Comparison of ENCODE assay signal across 24 cellular contexts in genomic region chr1:161720956-161721737, GRCh38. TPM values are rescaled to one million over a fixed set of nuclear protein-coding genes. Genes with fewer than 3 reads are reported as not detected.
A peak's percentile ranks its signal among the peaks of the same experiment; 100 is the strongest.
DNase-seq lines count a peak whose midpoint lies in the region; ATAC-seq and TF ChIP-seq lines count a peak whose summit lies in the region.
"Had no signal": no experiment of that assay in that cellular context is flagged by ENCODE, and none has a peak within 500 bp of the region (broad histone marks: within the 10 kb centered on the region; RNA-seq: fewer than 3 reads in every experiment).

A gene with protein sequence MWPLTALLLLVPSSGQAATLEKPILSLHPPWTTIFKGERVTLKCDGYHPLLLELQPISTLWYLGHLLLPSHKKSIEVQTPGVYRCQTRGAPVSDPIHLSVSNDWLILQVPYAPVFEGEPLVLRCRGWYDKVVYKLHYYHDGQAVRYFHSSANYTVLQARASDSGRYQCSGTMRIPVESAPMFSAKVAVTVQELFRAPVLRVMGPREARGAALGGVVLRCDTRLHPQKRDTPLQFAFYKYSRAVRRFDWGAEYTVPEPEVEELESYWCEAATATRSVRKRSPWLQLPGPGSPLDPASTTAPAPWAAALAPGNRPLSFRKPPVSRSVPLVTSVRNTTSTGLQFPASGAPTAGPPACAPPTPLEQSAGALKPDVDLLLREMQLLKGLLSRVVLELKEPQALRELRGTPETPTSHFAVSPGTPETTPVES (plus strand): TSS chr1:161721544. CDS start chr1:161722673, 1,129 bp downstream.

- H3F3A ChIP-seq in SK-N-SH (replicated peaks; ENCODE audit: insufficient read depth) = peaks cover 13% of the 10 kb centered on the region
- 0 out of 2 replicates have a peak, but pooled peaks cover 3% of the 10 kb centered on the region for H3F3A ChIP-seq in OCI-LY1 (ENCODE audit: insufficient read depth, low read length)

- peaks cover 12% of the 10 kb centered on the region for H3K4me1 Mint-ChIP-seq in chondrocyte (ENCODE audit: low read depth)

- peak within 1 kb of the TSS; percentile 6 for H3K27ac Mint-ChIP-seq in chondrocyte (ENCODE audit: unreplicated experiment)
- H3K27ac Mint-ChIP-seq: activated CD4-positive, alpha-beta T cell treated with anti-CD3 and anti-CD28 coated beads, Interleukin-2, amount 10 ng/mL, durations not matched to agents 7 days and 5 days; B cell; T-cell had no signal

- H3K9me3 ChIP-seq in SK-N-SH (no peaks in the 10 kb centered on the region), OCI-LY1 (ENCODE audit: low read length) (no peaks in the 10 kb centered on the region), skeletal muscle satellite cell (replicated peaks; ENCODE audit: low read length) (no peaks in the 10 kb centered on the region), upper lobe of right lung (no peaks in the 10 kb centered on the region), suprapubic skin (no peaks in the 10 kb centered on the region)
- H3K9me3 ChIP-seq: ovary, right atrium auricular region had no signal

- H3K9ac ChIP-seq in SK-N-SH (peak within 1 kb of the TSS; percentile 20; the same call in 1 of the 2 replicates), OCI-LY1 (ENCODE audit: low read length) (peak within 1 kb of the TSS; percentile 69), skeletal muscle satellite cell (ENCODE audit: low read depth, low read length) (peak within 1 kb of the TSS; percentile 14)
- H3K9ac ChIP-seq: KMS-11 had no signal

- no peak within 1 kb of the TSS for H3K4me3 Mint-ChIP-seq in chondrocyte (ENCODE audit: unreplicated experiment)
- H3K4me3 Mint-ChIP-seq: activated CD4-positive, alpha-beta T cell treated with anti-CD3 and anti-CD28 coated beads, Interleukin-2, amount 10 ng/mL, durations not matched to agents 7 days and 5 days; T-cell had no signal

- H3K36me3 Mint-ChIP-seq in chondrocyte (ENCODE audit: low read depth) = no peaks in the 10 kb centered on the region
- H3K36me3 Mint-ChIP-seq: T-cell had no signal

- H3K9me2 ChIP-seq in SK-N-SH = no peaks in the 10 kb centered on the region
- no peaks in the 10 kb centered on the region for H3K9me2 ChIP-seq in OCI-LY1 (ENCODE audit: low read depth, low read length)

- DNase-seq in SK-N-SH (no peak), chondrocyte (ENCODE audit: low spot score) (no peak), NCI-H446 treated with DMSO at 0.1 percent for 48 hours (lab: John Stamatoyannopoulos, UW) (no peak), upper lobe of right lung (no peak), suprapubic skin (ENCODE audit: low spot score in 2 of 2) (no peak)
- DNase-seq: 8988T; activated CD4-positive, alpha-beta T cell treated with anti-CD3 and anti-CD28 coated beads, Interleukin-2, amount 10 ng/mL, durations not matched to agents 7 days and 5 days; activated CD8-positive, alpha-beta memory T cell treated with anti-CD3 and anti-CD28 coated beads, Interleukin-2, amount 50 U/mL, for 48 hours; activated effector memory CD4-positive, alpha-beta T cell treated with anti-CD3 and anti-CD28 coated beads, Interleukin-2, amount 50 U/mL, for 16 hours; dermis blood vessel endothelial cell; NCI-H2107; NCI-H510A treated with DMSO at 0.1 percent for 48 hours; ovary; Right ventricle myocardium superior; substantia nigra had no signal

- no peaks in the 10 kb centered on the region; the same call in 1 of the 2 replicates for H3K79me2 ChIP-seq in SK-N-SH (ENCODE audit: insufficient read depth)
- H3K79me2 ChIP-seq in OCI-LY1 (ENCODE audit: insufficient read depth, low read length) = peaks cover 11% of the 10 kb centered on the region; the same call in 1 of the 2 replicates
- H3K79me2 ChIP-seq: hepatocyte had no signal

- no peak for TF ChIP-seq RAD21 in SK-N-SH (IDR thresholded peaks at IDR 0.05; ENCODE audit: low read length)

- peak within 1 kb of the TSS; percentile 22 for H3K4me2 ChIP-seq in SK-N-SH
- H3K4me2 ChIP-seq in OCI-LY1 (ENCODE audit: low read length) = peak within 1 kb of the TSS; percentile 85
- peak within 1 kb of the TSS; percentile 32 for H3K4me2 ChIP-seq in skeletal muscle satellite cell (ENCODE audit: low read length)
- H3K4me2 ChIP-seq: hepatocyte, KMS-11 had no signal

- H4K20me1 ChIP-seq in SK-N-SH (ENCODE audit: insufficient read depth) (no peaks in the 10 kb centered on the region), OCI-LY1 (ENCODE audit: insufficient read depth, low read length) (no peaks in the 10 kb centered on the region)

- ATAC-seq in SK-N-SH treated with all-trans-retinoic acid at 6 μM for 48 hours = no peak
- ATAC-seq in upper lobe of right lung = no peak
- ATAC-seq: T-cell had no signal

- H3K4me1 ChIP-seq in SK-N-SH (ENCODE audit: control insufficient read depth in 1 of 2, insufficient read depth in 2 of 2, low read depth in 1 of 2, low read length in 1 of 2) (peaks cover 5 to 11% of the 10 kb centered on the region in 2 experiments; a peak in 2 of 4 replicates), OCI-LY1 (ENCODE audit: insufficient read depth, low read length, severe bottlenecking) (peaks cover 100% of the 10 kb centered on the region), skeletal muscle satellite cell (ENCODE audit: control insufficient read depth, insufficient read depth, low read length) (peaks cover 25% of the 10 kb centered on the region), upper lobe of right lung (peaks cover 5% of the 10 kb centered on the region), suprapubic skin (peaks cover 9% of the 10 kb centered on the region)

- H3K9me3 Mint-ChIP-seq in chondrocyte (ENCODE audit: low read depth) = no peaks in the 10 kb centered on the region
- H3K9me3 Mint-ChIP-seq: activated CD4-positive, alpha-beta T cell treated with anti-CD3 and anti-CD28 coated beads, Interleukin-2, amount 10 ng/mL, durations not matched to agents 7 days and 5 days; T-cell had no signal

- H2AFZ ChIP-seq in SK-N-SH (ENCODE audit: low read depth) (no peak within 1 kb of the TSS), OCI-LY1 (ENCODE audit: low read length) (no peak within 1 kb of the TSS)
- H2AFZ ChIP-seq: hepatocyte had no signal

- no peak for TF ChIP-seq POLR2A in suprapubic skin (IDR thresholded peaks at IDR 0.05)

- POLR2A ChIA-PET in SK-N-SH (lab: Yijun Ruan, JAX) = no interaction called here

- H3K4me3 ChIP-seq in SK-N-SH (ENCODE audit: low read depth in 2 of 2, low read length in 1 of 2) = no peak within 1 kb of the TSS
- peak within 1 kb of the TSS; percentile 78 for H3K4me3 ChIP-seq in OCI-LY1 (ENCODE audit: low read depth, low read length, poor library complexity, severe bottlenecking)
- H3K4me3 ChIP-seq in skeletal muscle satellite cell (ENCODE audit: low read length) = peak within 1 kb of the TSS; percentile 7
- no peak within 1 kb of the TSS for H3K4me3 ChIP-seq in upper lobe of right lung
- H3K4me3 ChIP-seq in suprapubic skin = no peak within 1 kb of the TSS
- H3K4me3 ChIP-seq: hepatocyte, ovary, right atrium auricular region had no signal

- WGBS in SK-N-SH (ENCODE audit: low lambda C conversion rate) = 13% methylated on average over 3 of the region's 4 CpGs
- 64% methylated on average over 3 of the region's 4 CpGs for WGBS in suprapubic skin

- no peaks in the 10 kb centered on the region for H3K36me3 ChIP-seq in SK-N-SH (replicated peaks in 1 of 2; ENCODE audit: control insufficient read depth in 1 of 2, insufficient read depth in 2 of 2, low read length in 1 of 2)
- peaks cover 12% of the 10 kb centered on the region; the same call in 1 of the 2 replicates for H3K36me3 ChIP-seq in OCI-LY1 (ENCODE audit: insufficient read depth, low read length)
- H3K36me3 ChIP-seq in skeletal muscle satellite cell (ENCODE audit: insufficient read depth, low read length) = no peaks in the 10 kb centered on the region
- H3K36me3 ChIP-seq in upper lobe of right lung = no peaks in the 10 kb centered on the region
- H3K36me3 ChIP-seq in suprapubic skin = no peaks in the 10 kb centered on the region
- H3K36me3 ChIP-seq: ovary, right atrium auricular region had no signal

- H3K27me3 Mint-ChIP-seq in chondrocyte (ENCODE audit: low read depth) = peaks cover 11% of the 10 kb centered on the region
- H3K27me3 Mint-ChIP-seq: B cell had no signal

- no peaks in the 10 kb centered on the region for H3K27me3 ChIP-seq in SK-N-SH (ENCODE audit: insufficient read depth)
- H3K27me3 ChIP-seq in OCI-LY1 (ENCODE audit: insufficient read depth, low read length) = no peaks in the 10 kb centered on the region
- H3K27me3 ChIP-seq in skeletal muscle satellite cell (ENCODE audit: control insufficient read depth, insufficient read depth, low read length) = peaks cover 5% of the 10 kb centered on the region
- no peaks in the 10 kb centered on the region for H3K27me3 ChIP-seq in upper lobe of right lung
- H3K27me3 ChIP-seq in suprapubic skin = peaks cover 2% of the 10 kb centered on the region
- H3K27me3 ChIP-seq: ovary, right atrium auricular region had no signal

- CTCF ChIA-PET in SK-N-SH (lab: Yijun Ruan, JAX) = no interaction called here

- no peak for TF ChIP-seq EP300 in SK-N-SH (IDR thresholded peaks at IDR 0.05; ENCODE audit: borderline replicate concordance in 1 of 2, low read depth in 1 of 2, low read length in 1 of 2)
- no peak for TF ChIP-seq EP300 in suprapubic skin (IDR thresholded peaks at IDR 0.05)

- intact Hi-C loops in upper lobe of right lung (cut with DNase I) = no loop called here

- peak within 1 kb of the TSS in 1 of 2 experiments; percentile 85; a peak in 2 of 4 replicates for H3K27ac ChIP-seq in SK-N-SH (ENCODE audit: low read depth in 2 of 2, low read length in 1 of 2)
- H3K27ac ChIP-seq in OCI-LY1 (ENCODE audit: low read depth, low read length, poor library complexity, severe bottlenecking) = peak within 1 kb of the TSS; percentile 92
- no peak within 1 kb of the TSS for H3K27ac ChIP-seq in upper lobe of right lung
- no peak within 1 kb of the TSS for H3K27ac ChIP-seq in suprapubic skin
- H3K27ac ChIP-seq: foreskin keratinocyte, hepatocyte, KMS-11, ovary, right atrium auricular region had no signal

- TF ChIP-seq CTCF in SK-N-SH (IDR thresholded peaks at IDR 0.05) (no peak), OCI-LY1 (IDR thresholded peaks at IDR 0.05; ENCODE audit: low read length) (no peak), chondrocyte (IDR thresholded peaks at IDR 0.05) (no peak), upper lobe of right lung (IDR thresholded peaks at IDR 0.05) (no peak), suprapubic skin (IDR thresholded peaks at IDR 0.05) (no peak)

TF ChIP-seq in SK-N-SH, 30 proteins besides CTCF, POLR2A, EP300 and RAD21 (continues in another document):
- TF ChIP-seq NFIC (IDR thresholded peaks at IDR 0.05; ENCODE audit: borderline replicate concordance) = no peak

TF ChIP-seq in SK-N-SH treated with all-trans-retinoic acid at 6 μM for 48 hours, 23 proteins besides CTCF, POLR2A, EP300 and RAD21 (continues in another document):
- TF ChIP-seq ISL1 (CRISPR knock-in tag; IDR thresholded peaks at IDR 0.05) (no peak), ZNF565 (CRISPR knock-in tag; conservative IDR thresholded peaks at IDR 0.05; ENCODE audit: low read depth) (no peak), CSDC2 (CRISPR knock-in tag; IDR thresholded peaks at IDR 0.05) (no peak)

RNA-seq across cellular contexts. Expression of the gene that starts here (rescaled TPM):
- 2.0 and 2.6 TPM in 2 replicates for polyA plus RNA-seq in SK-N-SH (2012; rRNA removed)
- polyA plus RNA-seq in SK-N-SH (2012; cell fraction: cytosol; rRNA removed) = 1.3 and 2.0 TPM in 2 replicates
- polyA plus RNA-seq in SK-N-SH (2012; cell fraction: nucleus; rRNA removed) = 2.8 and 4.2 TPM in 2 replicates
- total RNA-seq in chondrocyte (0.28 to 0.35 TPM in 2 of 3 replicates, not detected in the other), upper lobe of right lung (2.0 TPM), suprapubic skin (1 to 10 TPM in 1 of 4 donors, under 1 TPM in 2, not detected in 1; 0.72 to 1.4 (median 0.81) TPM)
- 1.8 and 4.2 TPM in 2 replicates for total RNA-seq in skeletal muscle satellite cell (2012; rRNA removed)

Comparison
In these comparisons a context has a peak if more than half of its experiments do, and no peak if none do; other contexts are left out.
1. H3K4me2 ChIP-seq: peak in every context shown above with its lines; median percentile 85 in OCI-LY1; 32 in skeletal muscle satellite cell; 22 in SK-N-SH.
2. H3K4me3 ChIP-seq: peak in OCI-LY1 (single experiment) and skeletal muscle satellite cell (single experiment); none in SK-N-SH (0 of 2), upper lobe of right lung (single experiment) and suprapubic skin (single experiment).
3. H3K9ac ChIP-seq: peak in every context shown above with its lines; median percentile 69 in OCI-LY1; 20 in SK-N-SH; 14 in skeletal muscle satellite cell.